ENCODE assay signal across 26 cellular contexts in genomic region chr10:128083191-128083895, GRCh38. TPM values are rescaled to one million over a fixed set of nuclear protein-coding genes. Genes with fewer than 3 reads are reported as not detected.
DNase-seq lines count a peak whose midpoint lies in the region; ATAC-seq and TF ChIP-seq lines count a peak whose summit lies in the region.
"Had no signal": no experiment of that assay in that cellular context is flagged by ENCODE, and none has a peak within 500 bp of the region (broad histone marks: within the 10 kb centered on the region; RNA-seq: fewer than 3 reads in every experiment).

No MANE protein-coding gene starts in this region.

- H3K4me3 ChIP-seq in KMS-11 (IDR thresholded peaks at IDR 0.05; ENCODE audit: insufficient read depth, low read depth, low read length) (no peak overlapping the region), neutrophil (ENCODE audit: low read depth in 1 of 2, low read length in 1 of 2) (no peak overlapping the region), upper lobe of right lung (no peak overlapping the region)
- H3K4me3 ChIP-seq: A549; BLaER1 treated with 17β-estradiol and CSF1 and Interleukin-3, amounts not matched to agents 10 nM and 100 nM had no signal

- H3K4me1 Mint-ChIP-seq in T-helper 17 cell (peaks cover 2% of the 10 kb centered on the region), T-cell (peaks cover 0 to 3% (median 0%) of the 10 kb centered on the region in 3 donors)
- H3K4me1 Mint-ChIP-seq in T-helper 2 cell treated with Interferon-gamma antibody and Interleukin-4, amounts not matched to agents 5 μg/mL and 100 μg/mL, for 36 hours (ENCODE audit: low read depth) = peaks cover 1% of the 10 kb centered on the region

- H3K9me3 ChIP-seq in T-helper 17 cell (ENCODE audit: control insufficient read depth, low read length, poor library complexity, severe bottlenecking) (no peaks in the 10 kb centered on the region), neutrophil (peaks cover 6% of the 10 kb centered on the region), upper lobe of right lung (no peaks in the 10 kb centered on the region)
- H3K9me3 ChIP-seq: A549; BLaER1 treated with 17β-estradiol and CSF1 and Interleukin-3, amounts not matched to agents 10 nM and 100 nM had no signal

- H3K27ac Mint-ChIP-seq in T-helper 17 cell (no peak overlapping the region), T-cell (peak overlapping the region in 1 of 2 donors; percentile 40)
- no peak overlapping the region for H3K27ac Mint-ChIP-seq in T-helper 2 cell treated with Interferon-gamma antibody and Interleukin-4, amounts not matched to agents 5 μg/mL and 100 μg/mL, for 36 hours
- H3K27ac Mint-ChIP-seq: CD4-positive, alpha-beta T cell had no signal

- H3K36me3 ChIP-seq in KMS-11 (ENCODE audit: insufficient read depth) (no peaks in the 10 kb centered on the region), neutrophil (peaks cover 84% of the 10 kb centered on the region), upper lobe of right lung (peaks cover 54% of the 10 kb centered on the region)

- TF ChIP-seq CTCF in KMS-11 (conservative IDR thresholded peaks at IDR 0.05; ENCODE audit: low read depth, low read length) (no peak), neutrophil (IDR thresholded peaks at IDR 0.05) (no peak), upper lobe of right lung (IDR thresholded peaks at IDR 0.05) (no peak)

- DNase-seq in T-helper 17 cell (no peak), upper lobe of right lung (peak; percentile 30), T-cell (no peak)
- DNase-seq in T-helper 2 cell treated with Interferon-gamma antibody and Interleukin-4, amounts not matched to agents 5 μg/mL and 100 μg/mL, for 36 hours (ENCODE audit: low spot score) = no peak
- DNase-seq: AML-193; CD4-positive, alpha-beta T cell; COR-L47; DMS53; GOT3; HCEC 1CT; IMR-90; KG1; NCI-H1048; NCI-H1417 treated with DMSO at 0.1 percent for 48 hours; NCI-H187; NCI-H2081 treated with DMSO at 0.1 percent for 48 hours; NCI-H2171; NCI-H226; NCI-H510A; NCI-H69; OCI-M1 had no signal

- H3K36me3 Mint-ChIP-seq in T-helper 17 cell (ENCODE audit: low read depth) (peaks cover 2% of the 10 kb centered on the region), T-cell (peaks cover 31% of the 10 kb centered on the region)
- H3K36me3 Mint-ChIP-seq in T-helper 2 cell treated with Interferon-gamma antibody and Interleukin-4, amounts not matched to agents 5 μg/mL and 100 μg/mL, for 36 hours (ENCODE audit: low read depth) = peaks cover 12% of the 10 kb centered on the region

- no peaks in the 10 kb centered on the region for H3K9me3 Mint-ChIP-seq in T-cell
- H3K9me3 Mint-ChIP-seq in T-helper 2 cell treated with Interferon-gamma antibody and Interleukin-4, amounts not matched to agents 5 μg/mL and 100 μg/mL, for 36 hours = no peaks in the 10 kb centered on the region
- H3K9me3 Mint-ChIP-seq: CD4-positive, alpha-beta T cell had no signal

- peak overlapping the region; percentile 58 for H3K4me2 ChIP-seq in KMS-11
- H3K4me2 ChIP-seq: A549; BLaER1 treated with 17β-estradiol and CSF1 and Interleukin-3, amounts not matched to agents 10 nM and 100 nM had no signal

- no peak overlapping the region for H3K9ac ChIP-seq in KMS-11
- H3K9ac ChIP-seq: BLaER1 treated with 17β-estradiol and CSF1 and Interleukin-3, amounts not matched to agents 10 nM and 100 nM had no signal

- POLR2A ChIA-PET in T-cell (lab: Charles Lee) = no interaction called here

- H3K27me3 Mint-ChIP-seq in T-helper 17 cell (no peaks in the 10 kb centered on the region), T-cell (no peaks in the 10 kb centered on the region)
- H3K27me3 Mint-ChIP-seq in T-helper 2 cell treated with Interferon-gamma antibody and Interleukin-4, amounts not matched to agents 5 μg/mL and 100 μg/mL, for 36 hours (ENCODE audit: low read depth) = no peaks in the 10 kb centered on the region
- H3K27me3 Mint-ChIP-seq: CD4-positive, alpha-beta T cell had no signal

- CTCF ChIA-PET in T-cell (lab: Charles Lee) = interaction anchor here in 1 of 2 donors (0.7 to 1.8 kb wide), 3 partner anchors 14 to 104 kb away, joined by 3 to 6 read pairs (median 4); no protein-coding TSS in a partner anchor

- no peaks in the 10 kb centered on the region for H3K79me2 ChIP-seq in KMS-11 (ENCODE audit: insufficient read depth, low read depth)

- H2AFZ ChIP-seq in KMS-11 (ENCODE audit: low read depth) = peak overlapping the region; percentile 22; the same call in 1 of the 2 replicates

- peaks cover 38% of the 10 kb centered on the region for H3K4me1 ChIP-seq in KMS-11 (ENCODE audit: low read depth, poor library complexity, severe bottlenecking)
- H3K4me1 ChIP-seq in neutrophil (ENCODE audit: control insufficient read depth in 1 of 2, insufficient read depth in 1 of 2, low read depth in 1 of 2, low read length in 1 of 2) = no peaks in the 10 kb centered on the region
- no peaks in the 10 kb centered on the region for H3K4me1 ChIP-seq in upper lobe of right lung
- H3K4me1 ChIP-seq: A549 had no signal

- no peaks in the 10 kb centered on the region for H4K20me1 ChIP-seq in KMS-11 (ENCODE audit: insufficient read depth)

- H3K27me3 ChIP-seq in KMS-11 (ENCODE audit: insufficient read depth, low read depth) = no peaks in the 10 kb centered on the region
- no peaks in the 10 kb centered on the region for H3K27me3 ChIP-seq in neutrophil
- H3K27me3 ChIP-seq in upper lobe of right lung = no peaks in the 10 kb centered on the region
- H3K27me3 ChIP-seq: BLaER1 treated with 17β-estradiol and CSF1 and Interleukin-3, amounts not matched to agents 10 nM and 100 nM had no signal

- intact Hi-C loops in upper lobe of right lung (cut with DNase I) = no loop called here

- H3K27ac ChIP-seq in KMS-11 = peak overlapping the region; percentile 45; the same call in 1 of the 2 replicates
- H3K27ac ChIP-seq in neutrophil = peak overlapping the region; percentile 7
- H3K27ac ChIP-seq in upper lobe of right lung = no peak overlapping the region
- H3K27ac ChIP-seq: A549; BLaER1 treated with 17β-estradiol and CSF1 and Interleukin-3, amounts not matched to agents 10 nM and 100 nM had no signal

- ATAC-seq in T-helper 17 cell (no peak), upper lobe of right lung (no peak), T-cell (replicated peaks in 1 of 4) (no peak), HG03175 (IDR thresholded peaks at IDR 0.05; ENCODE audit: unreplicated experiment) (no peak)
- ATAC-seq: A549 had no signal

- H3K4me3 Mint-ChIP-seq in T-helper 17 cell (peak overlapping the region; percentile 21), T-cell (no peak overlapping the region)
- H3K4me3 Mint-ChIP-seq in T-helper 2 cell treated with Interferon-gamma antibody and Interleukin-4, amounts not matched to agents 5 μg/mL and 100 μg/mL, for 36 hours = no peak overlapping the region
- H3K4me3 Mint-ChIP-seq: CD4-positive, alpha-beta T cell had no signal

RNA-seq across cellular contexts. Expression of gene MKI67, which starts 42.9 kb away (rescaled TPM):
- total RNA-seq in T-helper 17 cell (1 to 10 TPM; 1.3 to 1.8 TPM), upper lobe of right lung (2.1 TPM), T-cell (1 to 10 TPM in 4 of 5 donors, under 1 TPM in 1; 0.70 to 8.6 (median 1.8) TPM)
